Comparison of ENCODE assay signal across 27 cellular contexts in the genomic region with DNA sequence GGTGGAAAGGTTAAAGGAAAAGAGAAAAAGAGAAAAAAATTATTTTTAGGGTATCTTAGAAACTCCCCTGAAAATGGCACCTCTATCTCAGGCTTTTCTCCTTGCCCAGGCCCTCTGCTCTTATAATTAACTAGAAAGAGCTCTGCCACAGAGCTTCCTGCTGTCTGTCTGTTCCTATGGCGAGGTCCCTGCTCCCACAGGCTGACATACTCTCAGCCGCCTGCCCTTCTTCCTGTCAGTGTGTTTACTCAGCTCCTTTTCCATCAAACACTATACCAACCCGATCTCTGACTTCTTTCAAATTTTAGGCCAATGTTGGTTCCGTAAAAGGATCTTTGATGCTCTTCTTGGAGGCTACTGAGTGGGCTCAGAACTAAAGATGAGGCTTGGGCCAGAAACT.
DNase-seq lines count a peak whose midpoint lies in the region; ATAC-seq and TF ChIP-seq lines count a peak whose summit lies in the region.
"Had no signal": no experiment of that assay in that cellular context is flagged by ENCODE, and none has a peak within 500 bp of the region (broad histone marks: within the 10 kb centered on the region; RNA-seq: fewer than 3 reads in every experiment).

No MANE protein-coding gene starts in this region.

- no peak for TF ChIP-seq POLR2A in heart left ventricle (IDR thresholded peaks at IDR 0.05)
- no peak for TF ChIP-seq POLR2A in prostate gland (IDR thresholded peaks at IDR 0.05)

- H3K36me3 ChIP-seq in heart left ventricle (no peaks in the 10 kb centered on the region), hepatocyte (replicated peaks; ENCODE audit: insufficient read depth, low read depth) (no peaks in the 10 kb centered on the region), thoracic aorta (no peaks in the 10 kb centered on the region), prostate gland (no peaks in the 10 kb centered on the region)
- H3K36me3 ChIP-seq: brain microvascular endothelial cell, upper lobe of right lung had no signal

- H3K4me1 ChIP-seq in heart left ventricle = peaks cover 0 to 25% (median 5%) of the 10 kb centered on the region in 12 donors
- H3K4me1 ChIP-seq in hepatocyte (ENCODE audit: insufficient read depth) = peaks cover 12% of the 10 kb centered on the region
- peaks cover 13 to 24% of the 10 kb centered on the region in 2 donors for H3K4me1 ChIP-seq in thoracic aorta (ENCODE audit: control insufficient read depth in 1 of 2, low read depth in 2 of 2)
- no peaks in the 10 kb centered on the region for H3K4me1 ChIP-seq in prostate gland (replicated peaks)
- H3K4me1 ChIP-seq: foreskin keratinocyte had no signal

- H3K27me3 ChIP-seq in heart left ventricle (no peaks in the 10 kb centered on the region), hepatocyte (no peaks in the 10 kb centered on the region), thoracic aorta (replicated peaks; ENCODE audit: insufficient read depth) (no peaks in the 10 kb centered on the region), prostate gland (replicated peaks; ENCODE audit: insufficient read depth) (no peaks in the 10 kb centered on the region)
- H3K27me3 ChIP-seq: brain microvascular endothelial cell, foreskin keratinocyte, upper lobe of right lung had no signal

- H3K36me3 Mint-ChIP-seq in Calu3 (ENCODE audit: insufficient read depth, unreplicated experiment) = no peaks in the 10 kb centered on the region
- H3K36me3 Mint-ChIP-seq: CD8-positive, alpha-beta T cell had no signal

- H3K27me3 Mint-ChIP-seq in Calu3 (ENCODE audit: unreplicated experiment) = peaks cover 48% of the 10 kb centered on the region

- no peak overlapping the region for H3K27ac Mint-ChIP-seq in Calu3 (ENCODE audit: unreplicated experiment)
- H3K27ac Mint-ChIP-seq: activated CD4-positive, alpha-beta memory T cell treated with anti-CD3 and anti-CD28 coated beads, Interleukin-2, amount 10 ng/mL, durations not matched to agents 7 days and 5 days; activated naive CD8-positive, alpha-beta T cell treated with anti-CD3 and anti-CD28 coated beads, Interleukin-2, amount 50 U/mL, for 24 hours; CD8-positive, alpha-beta T cell; immature natural killer cell; natural killer cell treated with Interleukin-12 subunit alpha and Interleukin-12 subunit beta and Interleukin-15 and Interleukin-18, amount 100 ng/mL, for 72 hours had no signal

- H3K9me3 ChIP-seq in heart left ventricle (peaks cover 0 to 24% (median 21%) of the 10 kb centered on the region in 12 donors), hepatocyte (ENCODE audit: low read depth) (peaks cover 10% of the 10 kb centered on the region), thoracic aorta (peaks cover 3% of the 10 kb centered on the region), prostate gland (no peaks in the 10 kb centered on the region)

- H3K4me3 Mint-ChIP-seq in Calu3 (ENCODE audit: low read depth, unreplicated experiment) = no peak overlapping the region
- H3K4me3 Mint-ChIP-seq: activated CD4-positive, alpha-beta memory T cell treated with anti-CD3 and anti-CD28 coated beads, Interleukin-2, amount 10 ng/mL, durations not matched to agents 7 days and 5 days; activated naive CD8-positive, alpha-beta T cell treated with anti-CD3 and anti-CD28 coated beads, Interleukin-2, amount 50 U/mL, for 24 hours; CD8-positive, alpha-beta T cell; immature natural killer cell; natural killer cell treated with Interleukin-12 subunit alpha and Interleukin-12 subunit beta and Interleukin-15 and Interleukin-18, amount 100 ng/mL, for 72 hours had no signal

- no peak overlapping the region for H2AFZ ChIP-seq in hepatocyte

- 66 to 72% (median 71%) methylated on average over 4 of the region's 4 CpGs for WGBS in heart left ventricle, 4 donors
- 76% methylated on average over 4 of the region's 4 CpGs for WGBS in hepatocyte (ENCODE audit: low lambda C conversion rate, missing lambda C conversion rate)
- WGBS in prostate gland = 81% methylated on average over 4 of the region's 4 CpGs

- peak overlapping the region; percentile 34 for H3K4me2 ChIP-seq in hepatocyte

- ATAC-seq in heart left ventricle (no peak), Right ventricle myocardium superior (ENCODE audit: poor library complexity) (no peak), thoracic aorta (ENCODE audit: insufficient number of reproducible peaks, low FRiP score, low read depth) (no peak)
- ATAC-seq: activated naive CD8-positive, alpha-beta T cell treated with anti-CD3 and anti-CD28 coated beads, Interleukin-2, amount 50 U/mL, for 24 hours; CD8-positive, alpha-beta T cell; foreskin keratinocyte; HCT116; left lobe of liver; natural killer cell treated with Interleukin-12 subunit alpha and Interleukin-12 subunit beta and Interleukin-15 and Interleukin-18, amount 100 ng/mL, for 72 hours; upper lobe of right lung had no signal

- peaks cover 3% of the 10 kb centered on the region for H3K9me3 Mint-ChIP-seq in Calu3 (ENCODE audit: low read depth, unreplicated experiment)

- no peaks in the 10 kb centered on the region for H3K9me2 ChIP-seq in hepatocyte (replicated peaks; ENCODE audit: insufficient read depth)

- H3K27ac ChIP-seq in heart left ventricle = peak overlapping the region in 10 of 12 donors; percentile 27 to 80 (median 68)
- H3K27ac ChIP-seq in hepatocyte = peak overlapping the region; percentile 87
- H3K27ac ChIP-seq in thoracic aorta = peak overlapping the region; percentile 34 to 74
- no peak overlapping the region for H3K27ac ChIP-seq in prostate gland
- H3K27ac ChIP-seq: brain microvascular endothelial cell, foreskin keratinocyte, upper lobe of right lung had no signal

- no peaks in the 10 kb centered on the region for H3K79me2 ChIP-seq in hepatocyte

- no TSS peak for BruUV-seq in Calu3 (replicated peaks; lab: Mats Ljungman, UMichigan)

- no peaks in the 10 kb centered on the region for H4K20me1 ChIP-seq in hepatocyte (ENCODE audit: insufficient read depth, poor library complexity, severe bottlenecking)

- no peaks in the 10 kb centered on the region for H3K4me1 Mint-ChIP-seq in Calu3 (ENCODE audit: low read depth, unreplicated experiment)
- H3K4me1 Mint-ChIP-seq: activated CD4-positive, alpha-beta memory T cell treated with anti-CD3 and anti-CD28 coated beads, Interleukin-2, amount 10 ng/mL, durations not matched to agents 7 days and 5 days; activated naive CD8-positive, alpha-beta T cell treated with anti-CD3 and anti-CD28 coated beads, Interleukin-2, amount 50 U/mL, for 24 hours; immature natural killer cell had no signal

- intact Hi-C loops in heart left ventricle (cut with DNase I) = loop anchor here in 1 of 10 donors (10.0 kb wide), 1 partner anchor 1038 kb away; no protein-coding TSS in a partner anchor
- intact Hi-C loops in Right ventricle myocardium superior (cut with DNase I) = no loop called here
- intact Hi-C loops in prostate gland (cut with DNase I) = no loop called here
- intact Hi-C loops in Calu3 (cut with micrococcal nuclease; ENCODE audit: unreplicated experiment) = no loop called here

- DNase-seq in heart left ventricle = no peak
- no peak for DNase-seq in Right ventricle myocardium superior
- DNase-seq in SHP77 (lab: John Stamatoyannopoulos, UW) = peak; percentile 10 to 44
- DNase-seq in hepatocyte (ENCODE audit: low spot score) = no peak
- DNase-seq in thoracic aorta (ENCODE audit: low spot score) = no peak
- DNase-seq in prostate gland (ENCODE audit: low spot score) = no peak
- no peak for DNase-seq in GDM1 (lab: John Stamatoyannopoulos, UW)
- DNase-seq in Calu3 = no peak
- DNase-seq: activated CD4-positive, alpha-beta memory T cell treated with anti-CD3 and anti-CD28 coated beads, Interleukin-2, amount 10 ng/mL, durations not matched to agents 7 days and 5 days; activated CD4-positive, CD25-positive, alpha-beta regulatory T cell treated with anti-CD3 and anti-CD28 coated beads, Interleukin-2, amount 50 U/mL, for 72 hours; activated gamma-delta T cell; activated naive CD8-positive, alpha-beta T cell treated with anti-CD3 and anti-CD28 coated beads, Interleukin-2, amount 50 U/mL, for 24 hours; brain microvascular endothelial cell; CD8-positive, alpha-beta T cell; DMS79 treated with DMSO at 0.1 percent for 48 hours; effector memory CD4-positive, alpha-beta T cell; erythroblast; foreskin keratinocyte; immature natural killer cell; Karpas-422; NCI-H187 treated with DMSO at 0.1 percent for 48 hours; NCI-H82; OCI-M1; upper lobe of right lung had no signal

- CTCF ChIA-PET in Calu3 (lab: Charles Lee) = no interaction called here

- TF ChIP-seq CTCF in heart left ventricle (IDR thresholded peaks at IDR 0.05) (no peak), hepatocyte (IDR thresholded peaks at IDR 0.05; ENCODE audit: poor library complexity) (no peak), thoracic aorta (IDR thresholded peaks at IDR 0.05) (no peak), prostate gland (IDR thresholded peaks at IDR 0.05) (no peak), Calu3 (IDR thresholded peaks at IDR 0.05; ENCODE audit: unreplicated experiment) (no peak)

- H3K4me3 ChIP-seq in heart left ventricle = no peak overlapping the region
- H3K4me3 ChIP-seq in hepatocyte = no peak overlapping the region
- H3K4me3 ChIP-seq in thoracic aorta = no peak overlapping the region
- H3K4me3 ChIP-seq in prostate gland = no peak overlapping the region
- H3K4me3 ChIP-seq: upper lobe of right lung had no signal

Comparison
In these comparisons a context has a peak if more than half of its experiments do, and no peak if none do; other contexts are left out.
1. DNase-seq: peak in SHP77 (2 of 2); none in heart left ventricle (0 of 5), Right ventricle myocardium superior (single experiment), hepatocyte (single experiment), thoracic aorta (single experiment), prostate gland (single experiment), GDM1 (single experiment) and Calu3 (single experiment).
2. H3K27ac ChIP-seq: peak in heart left ventricle (10 of 12), hepatocyte (single experiment) and thoracic aorta (2 of 2); none in prostate gland (0 of 2).